1 cellular context compared by ENCODE assay signal in the genomic region with DNA sequence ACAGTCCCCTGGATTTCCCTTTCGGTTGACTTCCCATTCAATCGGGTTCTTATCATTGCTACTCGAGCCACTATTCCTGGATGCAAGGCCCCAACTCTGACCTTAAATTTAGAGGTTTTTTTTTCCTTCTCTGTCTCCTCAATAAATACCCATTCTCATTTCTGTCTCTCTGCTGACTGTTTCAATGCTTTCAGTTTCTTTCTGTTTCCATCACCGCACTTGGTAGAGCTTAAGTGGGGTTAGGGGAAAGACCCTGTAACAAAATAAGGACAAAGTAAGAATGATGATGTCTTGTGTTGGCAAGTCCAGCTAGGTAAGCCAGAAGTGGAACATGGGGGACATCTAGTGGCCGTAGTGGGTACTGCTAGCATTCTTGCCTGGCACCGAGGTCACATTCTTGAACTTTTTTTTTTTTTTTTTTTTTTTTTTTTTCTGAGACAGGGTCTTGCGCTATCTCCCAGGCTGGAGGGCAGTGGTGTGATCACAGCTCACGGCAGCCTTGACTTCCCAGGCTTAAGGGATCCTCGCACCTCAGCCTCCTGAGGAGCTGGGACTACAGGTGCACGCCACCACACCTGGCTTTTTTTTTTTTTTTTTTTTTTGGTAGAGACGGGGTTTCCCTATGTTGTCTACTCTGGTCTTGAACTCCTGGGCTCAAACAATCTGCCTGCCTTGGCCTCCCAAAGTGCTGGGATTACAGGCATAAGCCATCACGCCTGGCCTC.
TF ChIP-seq lines count a peak whose summit lies in the region.

No MANE protein-coding gene starts in this region.

TF ChIP-seq in IMR-90, 13 proteins besides CTCF, POLR2A, EP300 and RAD21:
- TF ChIP-seq ELK1 (IDR thresholded peaks at IDR 0.05; ENCODE audit: borderline replicate concordance, low read depth, low read length) (no peak), SMC3 (IDR thresholded peaks at IDR 0.05; ENCODE audit: low read depth, low read length) (peak; percentile 87)
